Comparison of ENCODE assay signal across 9 cellular contexts in the genomic region with DNA sequence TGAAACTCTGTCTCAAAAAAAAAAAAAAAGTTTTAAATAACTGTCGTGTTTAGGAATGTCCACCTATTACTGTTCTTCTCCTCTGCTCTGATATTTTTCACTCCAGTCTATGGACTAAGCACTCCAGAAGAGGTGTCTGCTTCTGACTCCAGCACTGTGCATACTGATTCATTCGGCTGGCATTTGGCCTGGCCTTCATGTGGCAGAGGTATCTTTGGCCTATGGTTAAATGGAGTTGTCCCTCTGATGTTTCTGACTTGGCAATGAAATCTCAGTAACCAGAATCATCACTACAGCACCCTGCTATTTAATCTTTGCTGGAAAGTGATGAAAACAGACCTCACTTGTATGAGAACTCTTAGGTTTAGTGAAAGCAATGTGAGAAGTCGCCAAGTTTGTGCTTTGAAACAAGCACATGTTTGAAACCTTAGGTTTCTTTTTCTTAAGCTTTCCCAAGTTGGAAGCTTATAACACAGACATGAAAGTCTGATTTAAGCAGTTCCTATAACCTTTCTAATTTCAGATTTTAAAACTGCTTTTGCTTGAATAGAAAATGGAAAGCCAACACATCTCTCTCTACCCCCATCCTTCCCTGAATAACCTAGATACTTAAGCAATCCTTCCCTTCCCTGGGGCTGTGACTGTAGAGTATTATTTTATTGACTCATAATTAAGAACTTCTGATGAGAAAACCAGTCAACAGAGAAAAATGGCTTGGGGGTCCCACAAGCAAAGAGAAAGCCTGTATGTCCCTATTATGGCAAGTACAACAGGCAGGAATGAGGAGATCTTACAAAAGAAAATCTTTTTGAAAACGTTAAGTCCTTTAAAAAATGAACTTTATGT.
DNase-seq lines count a peak whose midpoint lies in the region; ATAC-seq and TF ChIP-seq lines count a peak whose summit lies in the region.
"Had no signal": no experiment of that assay in that cellular context is flagged by ENCODE, and none has a peak within 500 bp of the region (broad histone marks: within the 10 kb centered on the region; RNA-seq: fewer than 3 reads in every experiment).

No MANE protein-coding gene starts in this region.

- H3K27me3 ChIP-seq in PC-3 (ENCODE audit: low read length), result no peaks in the 10 kb centered on the region

- in situ Hi-C loops in G401 (cut with HindIII; ENCODE audit: low sequenced_read_pairs), result no loop called here

- H3K9me3 ChIP-seq in PC-3 (ENCODE audit: low read length), result no peaks in the 10 kb centered on the region

- no peaks in the 10 kb centered on the region for H3K79me2 ChIP-seq in PC-3 (ENCODE audit: low read length)

- BruUV-seq in PC-3 (replicated peaks; lab: Mats Ljungman, UMichigan), result no TSS peak

- POLR2A ChIA-PET in PC-3 (lab: Charles Lee; ENCODE audit: unreplicated experiment), result interaction anchor here (0.6 kb wide), 2 partner anchors 106 to 156 kb away, joined by 3 to 5 read pairs; no protein-coding TSS in a partner anchor

- no peak overlapping the region for H3K9ac ChIP-seq in PC-3 (ENCODE audit: low read length)

- intact Hi-C loops in PC-3 (cut with micrococcal nuclease), result no loop called here

- peak; percentile 99 for ATAC-seq in PC-3

- DNase-seq in G401 (ENCODE audit: low spot score), result peak; percentile 46
- DNase-seq in PC-3, result peak; percentile 92
- DNase-seq in epithelial cell of esophagus (ENCODE audit: low read depth), result peak; percentile 90
- peak; percentile 53 for DNase-seq in retinal pigment epithelial cell (ENCODE audit: low read depth)
- no peak for DNase-seq in NCI-H1092 treated with DMSO at 0.1 percent for 48 hours (lab: John Stamatoyannopoulos, UW)
- no peak for DNase-seq in NCI-H748 (lab: John Stamatoyannopoulos, UW; ENCODE audit: unreplicated experiment)
- no peak for DNase-seq in NOMO-1 (lab: John Stamatoyannopoulos, UW; ENCODE audit: unreplicated experiment in 2 of 2)
- DNase-seq in NCI-H1930 (lab: John Stamatoyannopoulos, UW), result no peak
- DNase-seq: activated naive CD4-positive, alpha-beta T cell had no signal

- H3K4me2 ChIP-seq in PC-3 (ENCODE audit: low read length), result peak overlapping the region; percentile 51

- peaks cover 28% of the 10 kb centered on the region for H3K4me1 ChIP-seq in PC-3 (ENCODE audit: insufficient read depth, low read length)

- H4K20me1 ChIP-seq in PC-3 (ENCODE audit: low read length), result no peaks in the 10 kb centered on the region

- H3K36me3 ChIP-seq in PC-3 (ENCODE audit: low read depth, low read length), result no peaks in the 10 kb centered on the region

- no peak for TF ChIP-seq CTCF in PC-3 (conservative IDR thresholded peaks at IDR 0.05; ENCODE audit: low read depth, low read length)
- TF ChIP-seq CTCF in epithelial cell of esophagus (IDR thresholded peaks at IDR 0.05; ENCODE audit: insufficient read depth, low read depth, low read length, missing control alignments), result no peak
- no peak for TF ChIP-seq CTCF in retinal pigment epithelial cell (conservative IDR thresholded peaks at IDR 0.05; ENCODE audit: low read depth, low read length)

- H3K9me2 ChIP-seq in PC-3 (replicated peaks; ENCODE audit: low read length), result no peaks in the 10 kb centered on the region

- H3K27ac ChIP-seq in PC-3 (ENCODE audit: low read length), result peak overlapping the region; percentile 59

- CTCF ChIA-PET in PC-3 (lab: Charles Lee), result interaction anchor here (0.7 to 1.1 kb wide), 2 partner anchors 115 to 155 kb away, joined by 3 to 4 read pairs; a partner anchor contains a TSS

- H2AFZ ChIP-seq in PC-3 (ENCODE audit: low read length), result peak overlapping the region; percentile 12; the same call in 1 of the 2 replicates

- H3F3A ChIP-seq in PC-3 (ENCODE audit: low read length, unreplicated experiment), result no peaks in the 10 kb centered on the region

- H3K4me3 ChIP-seq in PC-3 (ENCODE audit: low read length), result no peak overlapping the region
- H3K4me3 ChIP-seq in epithelial cell of esophagus (ENCODE audit: low read length), result no peak overlapping the region
- no peak overlapping the region for H3K4me3 ChIP-seq in retinal pigment epithelial cell (ENCODE audit: low read length)

Comparison
In these comparisons a context has a peak if more than half of its experiments do, and no peak if none do; other contexts are left out.
1. DNase-seq: peak in G401 (single experiment), PC-3 (single experiment), epithelial cell of esophagus (single experiment) and retinal pigment epithelial cell (single experiment); none in NCI-H1092 treated with DMSO at 0.1 percent for 48 hours (single experiment), NCI-H748 (single experiment), NOMO-1 (0 of 2) and NCI-H1930 (0 of 2).